Comparison of ENCODE assay signal across 8 cellular contexts in genomic region chr16:11201498-11202259, GRCh38. TPM values are rescaled to one million over a fixed set of nuclear protein-coding genes. Genes with fewer than 3 reads are reported as not detected.
DNase-seq lines count a peak whose midpoint lies in the region; ATAC-seq and TF ChIP-seq lines count a peak whose summit lies in the region.

No MANE protein-coding gene starts in this region.

- H3K4me3 ChIP-seq in CD8-positive, alpha-beta memory T cell (ENCODE audit: low read length), result no peak overlapping the region

- peak overlapping the region in 1 of 8 donors; percentile 64 for H3K27ac Mint-ChIP-seq in CD8-positive, alpha-beta memory T cell
- H3K27ac Mint-ChIP-seq in activated B cell treated with CpG ODN at 0.5 μM for 24 hours, result peak overlapping the region; percentile 26

- H3K27me3 Mint-ChIP-seq in CD8-positive, alpha-beta memory T cell, result peaks cover 0 to 5% of the 10 kb centered on the region in 2 donors
- H3K27me3 Mint-ChIP-seq in activated B cell treated with CpG ODN at 0.5 μM for 24 hours, result peaks cover 7% of the 10 kb centered on the region

- POLR2A ChIA-PET in CD8-positive, alpha-beta memory T cell (lab: Charles Lee), result no interaction called here
- POLR2A ChIA-PET in activated B cell treated with CpG ODN at 0.5 μM for 24 hours (lab: Charles Lee), result interaction anchor here (0.8 to 4.8 kb wide), 12 partner anchors 10 to 236 kb away, joined by 3 to 36 read pairs (median 4); partner anchors contain the start of gene SOCS1

- H3K4me3 Mint-ChIP-seq in CD8-positive, alpha-beta memory T cell, result no peak overlapping the region
- H3K4me3 Mint-ChIP-seq in activated B cell treated with CpG ODN at 0.5 μM for 24 hours, result no peak overlapping the region

- DNase-seq in CD8-positive, alpha-beta memory T cell, result no peak
- DNase-seq in HUDEP-2 (lab: John Stamatoyannopoulos, UW; ENCODE audit: unreplicated experiment in 76 of 76), result peak in 44 of 76 experiments; percentile 5 to 75 (median 30)
- DNase-seq in activated B cell treated with CpG ODN at 0.5 μM for 24 hours, result no peak
- DNase-seq in kidney tubule cell (ENCODE audit: low spot score), result peak; percentile 94
- DNase-seq in DMS 273 (lab: John Stamatoyannopoulos, UW; ENCODE audit: unreplicated experiment), result no peak

- no peaks in the 10 kb centered on the region for H3K9me3 Mint-ChIP-seq in CD8-positive, alpha-beta memory T cell
- no peaks in the 10 kb centered on the region for H3K9me3 Mint-ChIP-seq in activated B cell treated with CpG ODN at 0.5 μM for 24 hours

- H3K4me1 Mint-ChIP-seq in CD8-positive, alpha-beta memory T cell, result peaks cover 6 to 12% (median 6%) of the 10 kb centered on the region in 3 donors
- peaks cover 52% of the 10 kb centered on the region for H3K4me1 Mint-ChIP-seq in activated B cell treated with CpG ODN at 0.5 μM for 24 hours

- no peak for TF ChIP-seq CTCF in activated B cell treated with CpG ODN at 0.5 μM for 24 hours (IDR thresholded peaks at IDR 0.05)

- ATAC-seq in activated B cell treated with CpG ODN at 0.5 μM for 24 hours (ENCODE audit: low read depth) (no peak), HG03565 (IDR thresholded peaks at IDR 0.05; ENCODE audit: unreplicated experiment) (no peak), GM19395 (IDR thresholded peaks at IDR 0.05; ENCODE audit: unreplicated experiment) (no peak), GM21447 (IDR thresholded peaks at IDR 0.05; ENCODE audit: unreplicated experiment) (no peak)

- CTCF ChIA-PET in CD8-positive, alpha-beta memory T cell (lab: Charles Lee), result no interaction called here
- CTCF ChIA-PET in activated B cell treated with CpG ODN at 0.5 μM for 24 hours (lab: Charles Lee), result interaction anchor here (1.1 to 1.7 kb wide), 4 partner anchors 22 to 237 kb away, joined by 3 to 7 read pairs (median 4); partner anchors contain the start of gene SOCS1

- H3K4me1 ChIP-seq in CD8-positive, alpha-beta memory T cell (ENCODE audit: insufficient read depth, low read length), result peaks cover 18% of the 10 kb centered on the region

- intact Hi-C loops in activated B cell treated with CpG ODN at 0.5 μM for 24 hours (cut with micrococcal nuclease), result loop anchor here (1.0 to 2.0 kb wide), 3 partner anchors 18 to 54 kb away; no protein-coding TSS in a partner anchor

- H3K36me3 ChIP-seq in CD8-positive, alpha-beta memory T cell (ENCODE audit: insufficient read depth, low read length), result no peaks in the 10 kb centered on the region

- peak overlapping the region; percentile 69 for H3K27ac ChIP-seq in CD8-positive, alpha-beta memory T cell (ENCODE audit: low read depth, low read length)

- no peaks in the 10 kb centered on the region for H3K27me3 ChIP-seq in CD8-positive, alpha-beta memory T cell (ENCODE audit: insufficient read depth, low read length, poor library complexity, severe bottlenecking)

- H3K9me3 ChIP-seq in CD8-positive, alpha-beta memory T cell (ENCODE audit: low read length), result no peaks in the 10 kb centered on the region

- no peaks in the 10 kb centered on the region for H3K36me3 Mint-ChIP-seq in CD8-positive, alpha-beta memory T cell
- peaks cover 3% of the 10 kb centered on the region for H3K36me3 Mint-ChIP-seq in activated B cell treated with CpG ODN at 0.5 μM for 24 hours (ENCODE audit: low read depth)

RNA-seq across cellular contexts. Expression of gene SOCS1, which starts 54.3 kb away (rescaled TPM):
- total RNA-seq in CD8-positive, alpha-beta memory T cell, result 100 to 1,000 TPM; 128 to 144 TPM
- 17.1 TPM for polyA plus RNA-seq in CD8-positive, alpha-beta memory T cell
- 68.6 and 76.2 TPM in 2 replicates for total RNA-seq in activated B cell treated with CpG ODN at 0.5 μM for 24 hours

Comparison
In these comparisons a context has a peak if more than half of its experiments do, and no peak if none do; other contexts are left out.
1. DNase-seq: peak in HUDEP-2 (44 of 76) and kidney tubule cell (single experiment); none in CD8-positive, alpha-beta memory T cell (0 of 5), activated B cell treated with CpG ODN at 0.5 μM for 24 hours (single experiment) and DMS 273 (single experiment).